ENCODE assay signal across 3 cellular contexts in genomic region chr3:182067423-182067822, GRCh38.
A peak's percentile ranks its signal among the peaks of the same experiment; 100 is the strongest.
TF ChIP-seq lines count a peak whose summit lies in the region.

No MANE protein-coding gene starts in this region.

TF ChIP-seq in HepG2, 621 proteins besides CTCF, POLR2A, EP300 and RAD21 (continued from another document):
- TF ChIP-seq REST (IDR thresholded peaks at IDR 0.05; ENCODE audit: borderline replicate concordance in 1 of 2, low read depth in 1 of 2, low read length in 2 of 2) (peak in 1 of 2 experiments; percentile 57; a peak in 2 of 4 replicates), MIER2 (CRISPR knock-in tag; IDR thresholded peaks at IDR 0.05) (0 out of 2 replicates have a peak, but pooled peaks have one; percentile 57)

TF ChIP-seq in Ishikawa, 13 proteins besides CTCF, POLR2A, EP300 and RAD21 (continued from another document):
- peak; percentile 62 for TF ChIP-seq REST (IDR thresholded peaks at IDR 0.05; ENCODE audit: low read depth)
- TF ChIP-seq TAF1 (IDR thresholded peaks at IDR 0.05; ENCODE audit: low read depth), result no peak
- no peak for TF ChIP-seq EGR1 (IDR thresholded peaks at IDR 0.05)
- no peak for TF ChIP-seq CREB1 (IDR thresholded peaks at IDR 0.05; ENCODE audit: low read depth)
- TF ChIP-seq FOXM1 (IDR thresholded peaks at IDR 0.05; ENCODE audit: borderline replicate concordance, low read depth), result no peak

TF ChIP-seq in GM12878, 131 proteins besides CTCF, POLR2A, EP300 and RAD21:
- TF ChIP-seq REST (IDR thresholded peaks at IDR 0.05; ENCODE audit: low read depth, low read length) (peak; percentile 59; the same call in 1 of the 2 replicates), RELB (IDR thresholded peaks at IDR 0.05; ENCODE audit: low read depth) (no peak)
